In the genomic region with DNA sequence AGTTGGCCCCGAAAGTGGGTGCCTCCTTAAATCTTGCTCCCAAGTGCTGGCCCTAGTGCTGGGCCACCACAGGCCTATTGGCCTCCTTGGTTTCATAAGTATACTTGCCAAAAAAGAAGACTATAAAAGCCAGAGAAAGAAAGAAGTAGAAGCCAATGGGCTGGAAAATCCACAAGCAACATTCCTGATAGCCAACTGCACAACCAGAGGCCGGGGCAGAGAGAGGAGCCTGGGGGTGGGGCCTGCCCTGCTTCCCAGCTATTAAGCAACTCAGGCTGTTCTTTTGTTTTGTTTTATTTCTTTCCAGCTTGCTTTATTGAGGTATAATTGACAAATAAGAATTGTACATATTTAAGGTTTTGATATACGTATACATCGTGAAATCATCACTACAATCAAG, we compare ENCODE assay signal across 14 cellular contexts.
"Had no signal": no experiment of that assay in that cellular context is flagged by ENCODE, and none has a peak within 500 bp of the region (broad histone marks: within the 10 kb centered on the region; RNA-seq: fewer than 3 reads in every experiment).

No MANE protein-coding gene starts in this region.

- H3K27me3 ChIP-seq: gastrocnemius medialis, vagina had no signal

- DNase-seq: activated CD4-positive, alpha-beta memory T cell treated with anti-CD3 and anti-CD28 coated beads, Interleukin-2, amount 10 ng/mL, durations not matched to agents 7 days and 5 days; activated CD4-positive, alpha-beta T cell treated with anti-CD3 and anti-CD28 coated beads for 4 hours; activated effector memory CD4-positive, alpha-beta T cell treated with anti-CD3 and anti-CD28 coated beads, Interleukin-2, amount 50 U/mL, for 16 hours; activated T-cell treated with anti-CD3 and anti-CD28 coated beads, Interleukin-2, amount 50 U/mL, for 48 hours; amniotic stem cell; endodermal cell; gastrocnemius medialis; islet precursor cell; left ventricle myocardium superior; mesenchymal stem cell; psoas muscle; T-helper 2 cell had no signal

- H3K4me3 ChIP-seq: gastrocnemius medialis, psoas muscle, vagina had no signal

- H3K9me3 ChIP-seq: gastrocnemius medialis, psoas muscle, vagina had no signal

- H3K27ac ChIP-seq: gastrocnemius medialis, psoas muscle, vagina had no signal

- H3K36me3 ChIP-seq: gastrocnemius medialis, vagina had no signal

- ATAC-seq: gastrocnemius medialis; left ventricle myocardium superior; psoas muscle; stimulated activated effector memory CD8-positive, alpha-beta T cell treated with anti-CD3 and anti-CD28 coated beads, Interleukin-12 subunit alpha, Interleukin-12 subunit beta, amount 100 ng/mL, for 72 hours had no signal
